In genomic region chr1:45499415-45499769, GRCh38 we compare ENCODE assay signal across 8 cellular contexts. TPM values are rescaled to one million over a fixed set of nuclear protein-coding genes. Genes with fewer than 3 reads are reported as not detected.
DNase-seq lines count a peak whose midpoint lies in the region; ATAC-seq lines count a peak whose summit lies in the region.

No MANE protein-coding gene starts in this region.

- H3K9me3 ChIP-seq in CD8-positive, alpha-beta memory T cell (ENCODE audit: low read length): no peaks in the 10 kb centered on the region
- H3K9me3 ChIP-seq in HAP-1: no peaks in the 10 kb centered on the region
- no peaks in the 10 kb centered on the region for H3K9me3 ChIP-seq in thymus (ENCODE audit: control insufficient read depth)

- no peak for DNase-seq in CD8-positive, alpha-beta memory T cell
- DNase-seq in HAP-1 (ENCODE audit: low spot score in 2 of 2): no peak
- no peak for DNase-seq in activated naive CD8-positive, alpha-beta T cell treated with anti-CD3 and anti-CD28 coated beads, Interleukin-2, amount 10 ng/mL, durations not matched to agents 7 days and 5 days
- no peak for DNase-seq in HCEC 1CT
- DNase-seq in NCI-H510A treated with DMSO at 0.1 percent for 48 hours (lab: John Stamatoyannopoulos, UW): no peak

- peaks cover 15% of the 10 kb centered on the region for H3K4me1 ChIP-seq in CD8-positive, alpha-beta memory T cell (ENCODE audit: insufficient read depth, low read length)
- H3K4me1 ChIP-seq in HAP-1 (peaks cover 17% of the 10 kb centered on the region), thymus (ENCODE audit: control insufficient read depth, insufficient read depth, low read length) (peaks cover 8% of the 10 kb centered on the region)

- 6% methylated on average over 7 of the region's 7 CpGs for WGBS in thymus

- no peaks in the 10 kb centered on the region for H3K36me3 ChIP-seq in CD8-positive, alpha-beta memory T cell (ENCODE audit: insufficient read depth, low read length)
- H3K36me3 ChIP-seq in HAP-1 (replicated peaks) (no peaks in the 10 kb centered on the region), thymus (ENCODE audit: control insufficient read depth, insufficient read depth) (peaks cover 5% of the 10 kb centered on the region)

- peak overlapping the region; percentile 93 to 97 (median 94) for H3K4me3 Mint-ChIP-seq in CD8-positive, alpha-beta memory T cell
- peak overlapping the region; percentile 94 for H3K4me3 Mint-ChIP-seq in activated naive CD8-positive, alpha-beta T cell treated with anti-CD3 and anti-CD28 coated beads, Interleukin-2, amount 10 ng/mL, durations not matched to agents 7 days and 5 days

- no peaks in the 10 kb centered on the region for H3K27me3 Mint-ChIP-seq in CD8-positive, alpha-beta memory T cell
- H3K27me3 Mint-ChIP-seq in activated naive CD8-positive, alpha-beta T cell treated with anti-CD3 and anti-CD28 coated beads, Interleukin-2, amount 10 ng/mL, durations not matched to agents 7 days and 5 days: no peaks in the 10 kb centered on the region

- in situ Hi-C loops in HAP-1 (cut with MboI; ENCODE audit: low sequenced_read_pairs): loop anchor here (10.0 kb wide), 1 partner anchor 665 kb away; no protein-coding TSS in a partner anchor

- CTCF ChIA-PET in CD8-positive, alpha-beta memory T cell (lab: Charles Lee): interaction anchor here (0.9 to 4.8 kb wide), 6 partner anchors 8 to 485 kb away, joined by 3 to 35 read pairs (median 5); partner anchors contain the start of genes MUTYH and TESK2

- H3K4me3 ChIP-seq in CD8-positive, alpha-beta memory T cell (ENCODE audit: low read length): peak overlapping the region; percentile 69
- H3K4me3 ChIP-seq in HAP-1 (peak overlapping the region; percentile 46), thymus (ENCODE audit: low read length) (peak overlapping the region; percentile 76)

- H3K27me3 ChIP-seq in CD8-positive, alpha-beta memory T cell (ENCODE audit: insufficient read depth, low read length, poor library complexity, severe bottlenecking): no peaks in the 10 kb centered on the region
- no peaks in the 10 kb centered on the region for H3K27me3 ChIP-seq in HAP-1 (ENCODE audit: low read depth)
- no peaks in the 10 kb centered on the region for H3K27me3 ChIP-seq in layer of hippocampus (ENCODE audit: control insufficient read depth, insufficient read depth, low read length)
- no peaks in the 10 kb centered on the region for H3K27me3 ChIP-seq in thymus (ENCODE audit: control insufficient read depth, insufficient read depth)

- H3K9me3 Mint-ChIP-seq in CD8-positive, alpha-beta memory T cell: no peaks in the 10 kb centered on the region
- no peaks in the 10 kb centered on the region for H3K9me3 Mint-ChIP-seq in activated naive CD8-positive, alpha-beta T cell treated with anti-CD3 and anti-CD28 coated beads, Interleukin-2, amount 10 ng/mL, durations not matched to agents 7 days and 5 days

- POLR2A ChIA-PET in CD8-positive, alpha-beta memory T cell (lab: Charles Lee): interaction anchor here (0.6 to 1.8 kb wide), 14 partner anchors 9 to 724 kb away, joined by 3 to 18 read pairs (median 4); partner anchors contain the start of genes AKR1A1, MUTYH, PLK3 and PRDX1
- POLR2A ChIA-PET in activated naive CD8-positive, alpha-beta T cell treated with anti-CD3 and anti-CD28 coated beads, Interleukin-2, amount 10 ng/mL, durations not matched to agents 7 days and 5 days (lab: Charles Lee): interaction anchor here (1.0 to 4.3 kb wide), 10 partner anchors 8 to 778 kb away, joined by 3 to 32 read pairs (median 6); partner anchors contain the start of genes EIF2B3, MUTYH, NASP and PRDX1

- peaks cover 0 to 26% (median 4%) of the 10 kb centered on the region in 3 donors for H3K36me3 Mint-ChIP-seq in CD8-positive, alpha-beta memory T cell
- no peaks in the 10 kb centered on the region for H3K36me3 Mint-ChIP-seq in activated naive CD8-positive, alpha-beta T cell treated with anti-CD3 and anti-CD28 coated beads, Interleukin-2, amount 10 ng/mL, durations not matched to agents 7 days and 5 days

- peak overlapping the region; percentile 59 for H3K27ac ChIP-seq in CD8-positive, alpha-beta memory T cell (ENCODE audit: low read depth, low read length)
- H3K27ac ChIP-seq in layer of hippocampus (ENCODE audit: low read depth, low read length) (peak overlapping the region; percentile 69), thymus (ENCODE audit: low read depth) (peak overlapping the region; percentile 69)

- peaks cover 28 to 36% (median 35%) of the 10 kb centered on the region in 3 donors for H3K4me1 Mint-ChIP-seq in CD8-positive, alpha-beta memory T cell
- peaks cover 24% of the 10 kb centered on the region for H3K4me1 Mint-ChIP-seq in activated naive CD8-positive, alpha-beta T cell treated with anti-CD3 and anti-CD28 coated beads, Interleukin-2, amount 10 ng/mL, durations not matched to agents 7 days and 5 days

- no peak for ATAC-seq in activated naive CD8-positive, alpha-beta T cell treated with anti-CD3 and anti-CD28 coated beads, Interleukin-2, amount 10 ng/mL, durations not matched to agents 7 days and 5 days (ENCODE audit: low read depth)
- no peak for ATAC-seq in GM18867 (IDR thresholded peaks at IDR 0.05; ENCODE audit: unreplicated experiment)

- H3K27ac Mint-ChIP-seq in CD8-positive, alpha-beta memory T cell: peak overlapping the region; percentile 71 to 97 (median 91)
- H3K27ac Mint-ChIP-seq in activated naive CD8-positive, alpha-beta T cell treated with anti-CD3 and anti-CD28 coated beads, Interleukin-2, amount 10 ng/mL, durations not matched to agents 7 days and 5 days: peak overlapping the region; percentile 94

RNA-seq across cellular contexts. Expression of gene CCDC163, which starts 0.5 kb away (rescaled TPM):
- total RNA-seq in CD8-positive, alpha-beta memory T cell: 1 to 10 TPM; 6.1 to 6.6 TPM
- 7.7 TPM for polyA plus RNA-seq in CD8-positive, alpha-beta memory T cell
- 10 to 100 TPM; 10.3 to 13.0 TPM for total RNA-seq in activated naive CD8-positive, alpha-beta T cell treated with anti-CD3 and anti-CD28 coated beads, Interleukin-2, amount 10 ng/mL, durations not matched to agents 7 days and 5 days
- polyA plus RNA-seq in thymus: 6.3 TPM

RNA-seq across cellular contexts. Expression of gene MMACHC, which starts 0.7 kb away (rescaled TPM):
- total RNA-seq in CD8-positive, alpha-beta memory T cell: 1 to 10 TPM; 6.6 to 7.2 TPM
- 0.64 TPM for polyA plus RNA-seq in CD8-positive, alpha-beta memory T cell
- 1 to 10 TPM; 4.9 to 8.3 TPM for total RNA-seq in activated naive CD8-positive, alpha-beta T cell treated with anti-CD3 and anti-CD28 coated beads, Interleukin-2, amount 10 ng/mL, durations not matched to agents 7 days and 5 days
- polyA plus RNA-seq in thymus: 1.5 TPM

RNA-seq across cellular contexts. Expression of gene TESK2, which starts 8.4 kb away (rescaled TPM):
- total RNA-seq in CD8-positive, alpha-beta memory T cell: 1 to 10 TPM; 2.9 to 3.6 TPM
- 3.1 TPM for polyA plus RNA-seq in CD8-positive, alpha-beta memory T cell
- total RNA-seq in activated naive CD8-positive, alpha-beta T cell treated with anti-CD3 and anti-CD28 coated beads, Interleukin-2, amount 10 ng/mL, durations not matched to agents 7 days and 5 days: 1 to 10 TPM; 5.8 to 6.5 TPM
- 6.6 TPM for polyA plus RNA-seq in thymus

RNA-seq across cellular contexts. Expression of gene PRDX1, which starts 22.3 kb away (rescaled TPM):
- total RNA-seq in CD8-positive, alpha-beta memory T cell: 100 to 1,000 TPM; 784 to 849 TPM
- polyA plus RNA-seq in CD8-positive, alpha-beta memory T cell: 261 TPM
- 100 to 1,000 TPM; 159 to 180 TPM for total RNA-seq in activated naive CD8-positive, alpha-beta T cell treated with anti-CD3 and anti-CD28 coated beads, Interleukin-2, amount 10 ng/mL, durations not matched to agents 7 days and 5 days
- 389 TPM for polyA plus RNA-seq in thymus

RNA-seq across cellular contexts. Expression of gene AKR1A1, which starts 51.2 kb away (rescaled TPM):
- total RNA-seq in CD8-positive, alpha-beta memory T cell: 100 to 1,000 TPM; 204 to 217 TPM
- polyA plus RNA-seq in CD8-positive, alpha-beta memory T cell: 98.3 TPM
- 100 to 1,000 TPM; 102 to 116 TPM for total RNA-seq in activated naive CD8-positive, alpha-beta T cell treated with anti-CD3 and anti-CD28 coated beads, Interleukin-2, amount 10 ng/mL, durations not matched to agents 7 days and 5 days
- polyA plus RNA-seq in thymus: 130 TPM
